ENCODE assay signal across 12 cellular contexts in genomic region chr13:64723735-64724134, GRCh38.
A peak's percentile ranks its signal among the peaks of the same experiment; 100 is the strongest.
DNase-seq lines count a peak whose midpoint lies in the region; ATAC-seq and TF ChIP-seq lines count a peak whose summit lies in the region.
"Had no signal": no experiment of that assay in that cellular context is flagged by ENCODE, and none has a peak within 500 bp of the region (broad histone marks: within the 10 kb centered on the region; RNA-seq: fewer than 3 reads in every experiment).

No MANE protein-coding gene starts in this region.

- H3K9me3 ChIP-seq in SK-N-MC (ENCODE audit: low read depth, low read length) (no peaks in the 10 kb centered on the region), smooth muscle cell (replicated peaks; ENCODE audit: low read depth) (no peaks in the 10 kb centered on the region)
- H3K9me3 ChIP-seq: esophagus muscularis mucosa had no signal

- H3K27ac ChIP-seq in SK-N-MC (peak overlapping the region; percentile 76), smooth muscle cell (ENCODE audit: low read depth) (peak overlapping the region; percentile 51)
- H3K27ac ChIP-seq: 22Rv1, esophagus muscularis mucosa had no signal

- H3K27ac Mint-ChIP-seq in activated CD4-positive, alpha-beta memory T cell treated with anti-CD3 and anti-CD28 coated beads, Interleukin-2, amount 10 ng/mL, durations not matched to agents 7 days and 5 days, result no peak overlapping the region

- no peaks in the 10 kb centered on the region for H3K27me3 Mint-ChIP-seq in activated CD4-positive, alpha-beta memory T cell treated with anti-CD3 and anti-CD28 coated beads, Interleukin-2, amount 10 ng/mL, durations not matched to agents 7 days and 5 days

- H3K79me2 ChIP-seq in smooth muscle cell (ENCODE audit: low read depth), result no peaks in the 10 kb centered on the region

- CTCF ChIA-PET in activated CD4-positive, alpha-beta memory T cell treated with anti-CD3 and anti-CD28 coated beads, Interleukin-2, amount 10 ng/mL, durations not matched to agents 7 days and 5 days (lab: Charles Lee), result no interaction called here

- ATAC-seq in HG03457 (IDR thresholded peaks at IDR 0.05; ENCODE audit: unreplicated experiment), result no peak

- TF ChIP-seq CTCF in fibroblast of villous mesenchyme (IDR thresholded peaks at IDR 0.05; ENCODE audit: insufficient read depth, low read depth, low read length), result no peak
- TF ChIP-seq CTCF in smooth muscle cell (IDR thresholded peaks at IDR 0.05; ENCODE audit: borderline replicate concordance, insufficient read depth, poor library complexity, severe bottlenecking), result no peak

- H2AFZ ChIP-seq in smooth muscle cell (ENCODE audit: low read depth), result no peak overlapping the region

- no peaks in the 10 kb centered on the region for H4K20me1 ChIP-seq in smooth muscle cell (ENCODE audit: low read depth)

- POLR2A ChIA-PET in activated CD4-positive, alpha-beta memory T cell treated with anti-CD3 and anti-CD28 coated beads, Interleukin-2, amount 10 ng/mL, durations not matched to agents 7 days and 5 days (lab: Charles Lee), result no interaction called here

- DNase-seq in DMS53 (lab: John Stamatoyannopoulos, UW) (peak; percentile 14), DMS53 treated with DMSO at 0.1 percent for 48 hours (lab: John Stamatoyannopoulos, UW; ENCODE audit: unreplicated experiment) (no peak), SK-N-MC (ENCODE audit: low read depth, low spot score) (peak; percentile 45), fibroblast of villous mesenchyme (ENCODE audit: low read depth) (peak; percentile 25), smooth muscle cell (lab: John Stamatoyannopoulos, UW; ENCODE audit: unreplicated experiment) (no peak), DMS79 (lab: John Stamatoyannopoulos, UW) (no peak)
- DNase-seq in activated CD4-positive, alpha-beta memory T cell treated with anti-CD3 and anti-CD28 coated beads, Interleukin-2, amount 10 ng/mL, durations not matched to agents 7 days and 5 days, result no peak
- DNase-seq: NCI-H1092, SHP77 treated with DMSO at 0.1 percent for 48 hours had no signal

- no peak overlapping the region for H3K4me3 Mint-ChIP-seq in activated CD4-positive, alpha-beta memory T cell treated with anti-CD3 and anti-CD28 coated beads, Interleukin-2, amount 10 ng/mL, durations not matched to agents 7 days and 5 days

- H3K9ac ChIP-seq in SK-N-MC (ENCODE audit: insufficient read length) (peak overlapping the region; percentile 10), smooth muscle cell (ENCODE audit: low read depth) (no peak overlapping the region)

- H3K4me1 Mint-ChIP-seq in activated CD4-positive, alpha-beta memory T cell treated with anti-CD3 and anti-CD28 coated beads, Interleukin-2, amount 10 ng/mL, durations not matched to agents 7 days and 5 days, result no peaks in the 10 kb centered on the region

- H3K27me3 ChIP-seq in smooth muscle cell (ENCODE audit: low read depth), result no peaks in the 10 kb centered on the region
- H3K27me3 ChIP-seq: esophagus muscularis mucosa had no signal

- H3K36me3 Mint-ChIP-seq in activated CD4-positive, alpha-beta memory T cell treated with anti-CD3 and anti-CD28 coated beads, Interleukin-2, amount 10 ng/mL, durations not matched to agents 7 days and 5 days (ENCODE audit: low read depth), result no peaks in the 10 kb centered on the region

- H3K4me3 ChIP-seq in SK-N-MC (peak overlapping the region; percentile 59), fibroblast of villous mesenchyme (ENCODE audit: low read depth, low read length) (no peak overlapping the region), smooth muscle cell (no peak overlapping the region)
- H3K4me3 ChIP-seq: esophagus muscularis mucosa had no signal

- no peaks in the 10 kb centered on the region for H3K36me3 ChIP-seq in SK-N-MC (ENCODE audit: insufficient read depth, low read length)
- no peaks in the 10 kb centered on the region for H3K36me3 ChIP-seq in smooth muscle cell (ENCODE audit: low read depth)
- H3K36me3 ChIP-seq: esophagus muscularis mucosa had no signal

- H3K4me2 ChIP-seq in smooth muscle cell, result peak overlapping the region; percentile 47

- no peaks in the 10 kb centered on the region for H3F3A ChIP-seq in smooth muscle cell (ENCODE audit: low read depth)

- H3K9me3 Mint-ChIP-seq in activated CD4-positive, alpha-beta memory T cell treated with anti-CD3 and anti-CD28 coated beads, Interleukin-2, amount 10 ng/mL, durations not matched to agents 7 days and 5 days, result peaks cover 3% of the 10 kb centered on the region

- WGBS in smooth muscle cell (ENCODE audit: low lambda C conversion rate), result 29% methylated on average over 2 of the region's 2 CpGs

- H3K4me1 ChIP-seq in smooth muscle cell (ENCODE audit: low read depth), result no peaks in the 10 kb centered on the region

Comparison
In these comparisons a context has a peak if more than half of its experiments do, and no peak if none do; other contexts are left out.
1. DNase-seq: peak in DMS53 (single experiment), SK-N-MC (single experiment) and fibroblast of villous mesenchyme (single experiment); none in DMS53 treated with DMSO at 0.1 percent for 48 hours (single experiment), smooth muscle cell (single experiment), DMS79 (single experiment) and activated CD4-positive, alpha-beta memory T cell treated with anti-CD3 and anti-CD28 coated beads, Interleukin-2, amount 10 ng/mL, durations not matched to agents 7 days and 5 days (single experiment).